In the genomic region with DNA sequence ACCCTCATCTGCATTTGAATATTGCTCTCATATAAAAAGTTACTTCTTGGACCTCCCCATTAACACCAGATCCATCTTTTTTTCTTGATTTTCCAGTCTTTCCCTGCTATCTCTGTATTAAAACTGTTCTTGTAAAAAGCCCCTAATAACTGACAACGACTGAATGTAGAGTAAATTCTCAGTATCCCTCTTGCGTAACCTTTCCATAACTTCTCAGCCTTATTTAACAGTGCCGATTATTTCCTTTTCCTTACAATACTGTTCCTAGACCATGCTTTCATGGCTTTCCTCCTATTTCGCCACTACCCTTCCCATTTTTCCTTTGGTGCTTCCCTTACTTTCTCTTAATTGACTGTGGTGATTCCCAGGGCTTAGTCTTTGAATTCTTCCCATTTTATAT, we compare ENCODE assay signal across 2 cellular contexts.
TF ChIP-seq lines count a peak whose summit lies in the region.

No MANE protein-coding gene starts in this region.

TF ChIP-seq in Ishikawa, 13 proteins besides CTCF, POLR2A, EP300 and RAD21:
- no peak for TF ChIP-seq TAF1 (IDR thresholded peaks at IDR 0.05; ENCODE audit: low read depth)
- TF ChIP-seq MAX (IDR thresholded peaks at IDR 0.05): no peak
- no peak for TF ChIP-seq REST (IDR thresholded peaks at IDR 0.05; ENCODE audit: low read depth)
- 0 out of 2 replicates have a peak, but pooled peaks have one; percentile 11 for TF ChIP-seq CEBPB (IDR thresholded peaks at IDR 0.05)
- TF ChIP-seq EGR1 (IDR thresholded peaks at IDR 0.05): no peak
TF ChIP-seq in Ishikawa: peak in this region for 1.

TF ChIP-seq in H1, 55 proteins besides CTCF, POLR2A, EP300 and RAD21:
- no peak for TF ChIP-seq CBX8 (IDR thresholded peaks at IDR 0.05; ENCODE audit: borderline replicate concordance, low read depth, low read length)
- TF ChIP-seq CEBPB (IDR thresholded peaks at IDR 0.05; ENCODE audit: low read depth, low read length): peak; percentile 54; the same call in 1 of the 2 replicates
